28 cellular contexts compared by ENCODE assay signal in genomic region chr3:192273001-192273400, GRCh38.
"Had no signal": no experiment of that assay in that cellular context is flagged by ENCODE, and none has a peak within 500 bp of the region (broad histone marks: within the 10 kb centered on the region; RNA-seq: fewer than 3 reads in every experiment).

No MANE protein-coding gene starts in this region.

- H3K27ac ChIP-seq: left ventricle myocardium inferior, neural progenitor cell, neutrophil, right atrium auricular region, right lobe of liver, transverse colon, upper lobe of left lung, vagina had no signal

- H3K27ac Mint-ChIP-seq: mesothelial cell of epicardium; naive B cell; natural killer cell; nephron progenitor cell; neural progenitor cell; progenitor cell of endocrine pancreas; stimulated activated memory B cell treated with anti-CD40 and anti-IgM and Interleukin-4, amounts not matched to agents 10 μg/mL and 1 μg/mL and 100 μg/mL, for 72 hours; stimulated activated naive CD8-positive, alpha-beta T cell treated with anti-CD3 and anti-CD28 coated beads, Interleukin-15, amount 100 ng/mL, for 72 hours had no signal

- DNase-seq: hippocampal formation; kidney; left ventricle myocardium inferior; mesendoderm; naive B cell; natural killer cell; nephron progenitor cell; occipital lobe; right lobe of liver; stimulated activated CD4-positive, alpha-beta T cell treated with anti-CD3 and anti-CD28 coated beads, Interleukin-1b, Interleukin-23, amount 100 ng/mL, for 48 hours; stimulated activated CD4-positive, alpha-beta T cell treated with anti-CD3 and anti-CD28 coated beads, Interleukin-2, amount 100 ng/mL, for 48 hours; stimulated activated CD4-positive, alpha-beta T cell treated with anti-CD3 and anti-CD28 coated beads, Interleukin-4, amount 100 ng/mL, for 4 hours; stimulated activated CD8-positive, alpha-beta memory T cell treated with anti-CD3 and anti-CD28 coated beads, Interleukin-4, amount 100 ng/mL, for 48 hours; stimulated activated naive CD4-positive, alpha-beta T cell treated with Interleukin-2 at 50 U/mL for 16 hours; stimulated activated naive CD8-positive, alpha-beta T cell treated with anti-CD3 and anti-CD28 coated beads, Interleukin-15, amount 100 ng/mL, for 72 hours; substantia nigra; transverse colon; upper lobe of left lung had no signal

- H3K4me1 ChIP-seq: neural progenitor cell, right lobe of liver, transverse colon, upper lobe of left lung, vagina had no signal

- H3K4me2 ChIP-seq: neural progenitor cell, smooth muscle cell had no signal

- H3K27me3 Mint-ChIP-seq: progenitor cell of endocrine pancreas; stimulated activated memory B cell treated with anti-CD40 and anti-IgM and Interleukin-4, amounts not matched to agents 10 μg/mL and 1 μg/mL and 100 μg/mL, for 72 hours; stimulated activated naive CD8-positive, alpha-beta T cell treated with anti-CD3 and anti-CD28 coated beads, Interleukin-15, amount 100 ng/mL, for 72 hours had no signal

- H3K4me1 Mint-ChIP-seq: naive B cell; natural killer cell; nephron progenitor cell; neural progenitor cell; stimulated activated memory B cell treated with anti-CD40 and anti-IgM and Interleukin-4, amounts not matched to agents 10 μg/mL and 1 μg/mL and 100 μg/mL, for 72 hours; stimulated activated naive CD8-positive, alpha-beta T cell treated with anti-CD3 and anti-CD28 coated beads, Interleukin-15, amount 100 ng/mL, for 72 hours had no signal

- H3K9me3 ChIP-seq: neutrophil, right atrium auricular region, right lobe of liver, transverse colon, upper lobe of left lung, vagina had no signal

- H3K9ac ChIP-seq: neural progenitor cell had no signal

- ATAC-seq: natural killer cell; right lobe of liver; stimulated activated memory B cell treated with anti-CD40 and anti-IgM and Interleukin-4, amounts not matched to agents 10 μg/mL and 1 μg/mL and 100 μg/mL, for 72 hours; stimulated activated naive CD8-positive, alpha-beta T cell treated with anti-CD3 and anti-CD28 coated beads, Interleukin-15, amount 100 ng/mL, for 72 hours had no signal

- H3K4me3 Mint-ChIP-seq: mesothelial cell of epicardium; naive B cell; natural killer cell; nephron progenitor cell; neural progenitor cell; stimulated activated memory B cell treated with anti-CD40 and anti-IgM and Interleukin-4, amounts not matched to agents 10 μg/mL and 1 μg/mL and 100 μg/mL, for 72 hours; stimulated activated naive CD8-positive, alpha-beta T cell treated with anti-CD3 and anti-CD28 coated beads, Interleukin-15, amount 100 ng/mL, for 72 hours had no signal

- H3K36me3 ChIP-seq: left ventricle myocardium inferior, neural progenitor cell, neutrophil, right atrium auricular region, right lobe of liver, transverse colon, upper lobe of left lung, vagina had no signal

- H3K36me3 Mint-ChIP-seq: mesothelial cell of epicardium; naive B cell; natural killer cell; stimulated activated memory B cell treated with anti-CD40 and anti-IgM and Interleukin-4, amounts not matched to agents 10 μg/mL and 1 μg/mL and 100 μg/mL, for 72 hours had no signal

- H3K27me3 ChIP-seq: neural progenitor cell, neutrophil, right atrium auricular region, right lobe of liver, transverse colon, upper lobe of left lung, vagina had no signal

- H3K9me3 Mint-ChIP-seq: nephron progenitor cell; stimulated activated memory B cell treated with anti-CD40 and anti-IgM and Interleukin-4, amounts not matched to agents 10 μg/mL and 1 μg/mL and 100 μg/mL, for 72 hours had no signal

- H2AFZ ChIP-seq: neural progenitor cell had no signal

- H3K4me3 ChIP-seq: left ventricle myocardium inferior, lung, neural progenitor cell, right atrium auricular region, right lobe of liver, smooth muscle cell, transverse colon, upper lobe of left lung, vagina had no signal

- FAIRE-seq: islet of Langerhans, kidney had no signal
